8 cellular contexts compared by ENCODE assay signal in the genomic region with DNA sequence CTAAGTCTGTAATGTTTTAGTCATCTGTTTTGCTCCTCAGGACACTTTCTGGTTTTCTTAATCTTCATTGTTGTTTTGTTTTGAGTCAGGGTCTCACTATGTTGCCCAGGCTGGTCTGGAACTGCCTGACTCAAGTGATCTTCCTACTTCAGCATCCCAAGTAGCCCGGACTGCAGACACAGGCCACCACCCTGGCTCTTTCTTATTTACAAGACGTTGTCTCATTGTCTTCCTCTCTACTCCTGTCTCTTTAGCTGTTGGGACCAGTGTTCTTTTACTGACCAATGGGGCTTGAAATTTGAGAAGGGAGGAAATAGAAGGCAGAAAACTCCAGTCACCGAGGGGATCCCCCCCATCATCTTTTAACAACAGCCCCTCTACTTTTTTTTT. TPM values are rescaled to one million over a fixed set of nuclear protein-coding genes. Genes with fewer than 3 reads are reported as not detected.
DNase-seq lines count a peak whose midpoint lies in the region; ATAC-seq and TF ChIP-seq lines count a peak whose summit lies in the region.

No MANE protein-coding gene starts in this region.

- TF ChIP-seq CTCF in GM10266 (IDR thresholded peaks at IDR 0.05; ENCODE audit: control insufficient read depth, insufficient read depth, low read depth, missing control alignments) = no peak
- no peak for TF ChIP-seq CTCF in mammary epithelial cell (conservative IDR thresholded peaks at IDR 0.05 in 1 of 2, IDR thresholded peaks at IDR 0.05 in 1 of 2; ENCODE audit: extremely low read depth in 1 of 2, insufficient read depth in 1 of 2, low read depth in 1 of 2, low read length in 2 of 2)
- no peak for TF ChIP-seq CTCF in osteoblast (IDR thresholded peaks at IDR 0.05; ENCODE audit: extremely low read depth, low read depth, low read length)
- TF ChIP-seq CTCF in A673 (conservative IDR thresholded peaks at IDR 0.05; ENCODE audit: low read depth, low read length) = no peak

- no peaks in the 10 kb centered on the region for H3K27me3 ChIP-seq in mammary epithelial cell (ENCODE audit: insufficient read depth, low read length)
- H3K27me3 ChIP-seq in osteoblast (ENCODE audit: insufficient read depth, low read length) = peaks cover 13% of the 10 kb centered on the region
- no peaks in the 10 kb centered on the region for H3K27me3 ChIP-seq in A673 (replicated peaks; ENCODE audit: insufficient read depth, low read depth, low read length, poor library complexity)

- H3K4me3 ChIP-seq in mammary epithelial cell (replicated peaks in 1 of 3; ENCODE audit: insufficient read depth in 1 of 3, low read depth in 2 of 3, low read length in 3 of 3) (peak overlapping the region; percentile 74 to 80 (median 79)), osteoblast (ENCODE audit: insufficient read depth, low read length) (peak overlapping the region; percentile 87), A673 (ENCODE audit: low read depth, low read length, poor library complexity, severe bottlenecking) (no peak overlapping the region)

- H3K9me3 ChIP-seq in mammary epithelial cell (replicated peaks; ENCODE audit: insufficient read depth, low read length) = no peaks in the 10 kb centered on the region
- no peaks in the 10 kb centered on the region for H3K9me3 ChIP-seq in osteoblast (ENCODE audit: low read depth, low read length)
- H3K9me3 ChIP-seq in A673 (ENCODE audit: low read depth, low read length, poor library complexity, severe bottlenecking) = no peaks in the 10 kb centered on the region

- DNase-seq in GM10266 (ENCODE audit: extremely low spot score) (peak; percentile 58), mammary epithelial cell (peak; percentile 25), osteoblast (ENCODE audit: insufficient read length, low spot score, missing footprints) (no peak), H4 (ENCODE audit: low spot score) (no peak), A673 (ENCODE audit: low spot score) (no peak), HCEC 1CT (no peak)

- H3K9ac ChIP-seq in mammary epithelial cell (ENCODE audit: insufficient read depth, low read length) = peak overlapping the region; percentile 75

- H3K4me1 ChIP-seq in mammary epithelial cell (ENCODE audit: insufficient read depth, low read length) (peaks cover 53% of the 10 kb centered on the region), osteoblast (ENCODE audit: insufficient read depth, low read length) (peaks cover 12% of the 10 kb centered on the region), A673 (ENCODE audit: insufficient read depth, low read length, poor library complexity, severe bottlenecking) (no peaks in the 10 kb centered on the region)

- no peaks in the 10 kb centered on the region for H4K20me1 ChIP-seq in mammary epithelial cell (ENCODE audit: insufficient read depth, low read length)
- no peaks in the 10 kb centered on the region for H4K20me1 ChIP-seq in osteoblast (ENCODE audit: insufficient read depth, low read length)

- WGBS in mammary epithelial cell (ENCODE audit: low coverage, missing lambda C conversion rate) = 6% methylated on average over 3 of the region's 3 CpGs

- H2AFZ ChIP-seq in mammary epithelial cell (ENCODE audit: low read depth, low read length) (peak overlapping the region; percentile 53), osteoblast (ENCODE audit: low read length) (peak overlapping the region; percentile 96)

- peak overlapping the region; percentile 61 for H3K27ac ChIP-seq in mammary epithelial cell (ENCODE audit: insufficient read depth, low read depth, low read length)
- H3K27ac ChIP-seq in osteoblast (ENCODE audit: low read depth, low read length) = peak overlapping the region; percentile 74
- no peak overlapping the region for H3K27ac ChIP-seq in A673 (ENCODE audit: low read depth, low read length, poor library complexity, severe bottlenecking)

- in situ Hi-C loops in mammary epithelial cell (cut with MboI; ENCODE audit: low sequenced_read_pairs in 2 of 2) = no loop called here

- ATAC-seq in HG03196 (IDR thresholded peaks at IDR 0.05; ENCODE audit: unreplicated experiment) (peak; percentile 17), HG02970 (IDR thresholded peaks at IDR 0.05; ENCODE audit: low FRiP score, unreplicated experiment) (no peak)

- BruUV-seq in mammary epithelial cell (replicated peaks; lab: Mats Ljungman, UMichigan) (no TSS peak), A673 (replicated peaks; lab: Mats Ljungman, UMichigan) (no TSS peak)

- CTCF ChIA-PET in mammary epithelial cell (lab: Charles Lee; ENCODE audit: low non-redundant PET) = interaction anchor here (0.7 kb wide), 2 partner anchors 131 to 133 kb away, joined by 3 to 6 read pairs; no protein-coding TSS in a partner anchor
- CTCF ChIA-PET in A673 (lab: Charles Lee) = no interaction called here

- H3K4me2 ChIP-seq in mammary epithelial cell (ENCODE audit: insufficient read depth, low read depth, low read length) = peak overlapping the region; percentile 88
- peak overlapping the region; percentile 94 for H3K4me2 ChIP-seq in osteoblast (ENCODE audit: insufficient read depth, low read length)

- dilution Hi-C loops in mammary epithelial cell (cut with HindIII; ENCODE audit: low sequenced_read_pairs) = no loop called here

- H3K36me3 ChIP-seq in mammary epithelial cell (ENCODE audit: insufficient read depth, low read length) (no peaks in the 10 kb centered on the region), osteoblast (ENCODE audit: insufficient read depth, low read length) (peaks cover 3% of the 10 kb centered on the region), A673 (ENCODE audit: insufficient read depth, low read length, poor library complexity, severe bottlenecking) (no peaks in the 10 kb centered on the region)

- POLR2A ChIA-PET in A673 (lab: Charles Lee; ENCODE audit: low non-redundant PET) = no interaction called here

- intact Hi-C loops in mammary epithelial cell (cut with micrococcal nuclease) (no loop called here), A673 (cut with micrococcal nuclease; ENCODE audit: unreplicated experiment) (no loop called here)

- peaks cover 42% of the 10 kb centered on the region for H3K79me2 ChIP-seq in mammary epithelial cell (ENCODE audit: insufficient read depth, low read length)
- peaks cover 6% of the 10 kb centered on the region for H3K79me2 ChIP-seq in osteoblast (ENCODE audit: insufficient read depth, low read length)

RNA-seq across cellular contexts. Expression of gene SCPEP1, which starts 1.2 kb away (rescaled TPM):
- total RNA-seq in mammary epithelial cell (100 to 1,000 TPM in 1 of 2 donors, 10 to 100 TPM in 1; 81.8 to 142 TPM), osteoblast (73.8 and 79.9 TPM in 2 replicates), A673 (2021) (31.8 and 40.1 TPM in 2 replicates)
- 83.0 TPM for polyA plus RNA-seq in mammary epithelial cell
- polyA minus RNA-seq in mammary epithelial cell = 46.2 TPM
- total RNA-seq in H4 (2014; rRNA removed; shearing (Covaris generic)) = 156 and 191 TPM in 2 replicates

RNA-seq across cellular contexts. Expression of gene COIL, which starts 18.2 kb away (rescaled TPM):
- total RNA-seq in mammary epithelial cell = 10 to 100 TPM; 11.0 to 14.8 TPM
- 6.2 TPM for polyA plus RNA-seq in mammary epithelial cell
- 4.6 TPM for polyA minus RNA-seq in mammary epithelial cell
- 11.2 and 11.9 TPM in 2 replicates for total RNA-seq in osteoblast
- 20.2 and 23.0 TPM in 2 replicates for total RNA-seq in H4 (2014; rRNA removed; shearing (Covaris generic))
- total RNA-seq in A673 (2021) = 23.2 and 23.9 TPM in 2 replicates

Comparison
In these comparisons a context has a peak if more than half of its experiments do, and no peak if none do; other contexts are left out.
1. DNase-seq: peak in GM10266 (single experiment) and mammary epithelial cell (single experiment); none in osteoblast (single experiment), H4 (single experiment), A673 (single experiment) and HCEC 1CT (single experiment).